8 cellular contexts compared by ENCODE assay signal in the genomic region with DNA sequence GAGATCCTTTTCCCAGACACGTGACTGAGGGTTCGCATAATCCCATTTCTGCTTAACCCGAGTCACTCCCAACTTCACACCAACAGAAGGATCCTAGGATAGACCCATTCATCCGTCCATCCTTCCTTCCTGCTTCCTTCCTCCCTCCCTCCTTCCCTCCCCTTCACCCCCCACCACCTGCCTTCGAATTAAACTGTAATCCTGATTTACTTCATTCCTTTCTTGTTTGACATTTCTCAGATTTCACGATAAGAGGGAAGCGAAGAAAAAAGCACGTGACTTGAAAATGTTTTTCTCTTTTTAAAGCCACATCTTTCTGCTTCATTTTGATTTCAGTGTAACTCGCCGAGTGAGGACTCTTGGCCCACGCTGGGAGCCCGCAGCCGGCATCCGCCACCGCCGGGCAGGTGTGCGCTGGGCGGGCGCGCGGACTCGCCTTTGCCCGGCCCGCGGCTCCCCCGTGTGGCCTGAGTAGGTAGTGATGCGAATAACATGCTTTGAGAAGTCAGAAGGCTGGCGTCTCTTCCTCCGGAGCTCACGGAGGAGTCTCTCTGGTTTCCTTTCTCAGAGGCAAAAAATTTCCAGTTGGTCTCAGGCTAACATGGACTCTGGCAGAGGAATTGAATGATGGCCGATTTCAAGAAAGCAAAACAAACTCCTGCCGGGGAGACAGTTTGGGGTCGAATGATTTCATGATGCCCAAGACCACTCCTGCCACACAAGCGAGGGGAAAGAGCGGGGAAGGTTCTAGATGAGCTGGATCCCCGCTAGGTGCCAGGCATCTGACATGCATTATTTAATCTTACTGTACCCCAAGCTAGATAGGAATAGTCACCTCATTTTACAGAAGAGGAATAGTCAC.
DNase-seq lines count a peak whose midpoint lies in the region; ATAC-seq and TF ChIP-seq lines count a peak whose summit lies in the region.

No MANE protein-coding gene starts in this region.

- peak overlapping the region; percentile 68 for H3K4me3 Mint-ChIP-seq in GM23338
- H3K4me3 Mint-ChIP-seq in activated naive CD8-positive, alpha-beta T cell treated with anti-CD3 and anti-CD28 coated beads for 36 hours, result peak overlapping the region; percentile 52

- peaks cover 9% of the 10 kb centered on the region; the same call in 2 of the 3 replicates for H3K4me1 Mint-ChIP-seq in GM23338
- peaks cover 25% of the 10 kb centered on the region for H3K4me1 Mint-ChIP-seq in activated naive CD8-positive, alpha-beta T cell treated with anti-CD3 and anti-CD28 coated beads for 36 hours

- 0 out of 2 replicates have a peak overlapping the region, but pooled peaks have one; percentile 19 for H3K9ac ChIP-seq in SU-DHL-6 (ENCODE audit: low read length)

- H3F3A ChIP-seq in GM23338 (replicated peaks; ENCODE audit: low read depth) (no peaks in the 10 kb centered on the region), SU-DHL-6 (ENCODE audit: insufficient read depth) (no peaks in the 10 kb centered on the region)

- peak overlapping the region; percentile 9; the same call in 1 of the 2 replicates for H2AFZ ChIP-seq in GM23338
- H2AFZ ChIP-seq in SU-DHL-6 (ENCODE audit: low read depth, low read length, severe bottlenecking), result no peak overlapping the region

- H3K4me2 ChIP-seq in GM23338, result peak overlapping the region; percentile 75
- H3K4me2 ChIP-seq in SU-DHL-6 (ENCODE audit: low read depth, low read length, poor library complexity, severe bottlenecking), result peak overlapping the region; percentile 30

- H3K27ac ChIP-seq in GM23338 (ENCODE audit: low read depth) (no peak overlapping the region), SU-DHL-6 (ENCODE audit: low read depth, low read length) (no peak overlapping the region)

- TF ChIP-seq CTCF in GM23338 (conservative IDR thresholded peaks at IDR 0.05; ENCODE audit: low read depth in 2 of 2), result peak; percentile 77 to 90
- peak; percentile 89 for TF ChIP-seq CTCF in LNCAP (IDR thresholded peaks at IDR 0.05)
- TF ChIP-seq CTCF in SU-DHL-6 (IDR thresholded peaks at IDR 0.05; ENCODE audit: insufficient read depth, low read length, poor library complexity, severe bottlenecking), result peak; percentile 61

- H4K20me1 ChIP-seq in GM23338 (replicated peaks; ENCODE audit: insufficient read depth) (no peaks in the 10 kb centered on the region; the same call in 1 of the 2 replicates), SU-DHL-6 (ENCODE audit: low read depth, low read length) (no peaks in the 10 kb centered on the region; the same call in 1 of the 2 replicates)

- peak overlapping the region; percentile 49 for H3K4me3 ChIP-seq in GM23338
- no peak overlapping the region for H3K4me3 ChIP-seq in SU-DHL-6 (ENCODE audit: insufficient read depth, low read length, poor library complexity, severe bottlenecking)

- H3K9me2 ChIP-seq in GM23338 (ENCODE audit: insufficient read depth), result no peaks in the 10 kb centered on the region
- H3K9me2 ChIP-seq in SU-DHL-6 (replicated peaks; ENCODE audit: insufficient read depth, low read length), result no peaks in the 10 kb centered on the region

- peaks cover 2% of the 10 kb centered on the region for H3K27me3 Mint-ChIP-seq in GM23338 (ENCODE audit: insufficient read depth, low read depth, poor library complexity)
- peaks cover 3% of the 10 kb centered on the region for H3K27me3 Mint-ChIP-seq in activated naive CD8-positive, alpha-beta T cell treated with anti-CD3 and anti-CD28 coated beads for 36 hours

- no peak overlapping the region; the same call in 1 of the 2 replicates for H3K27ac Mint-ChIP-seq in GM23338
- no peak overlapping the region for H3K27ac Mint-ChIP-seq in activated naive CD8-positive, alpha-beta T cell treated with anti-CD3 and anti-CD28 coated beads for 36 hours

- DNase-seq in GM04504 (ENCODE audit: low read depth), result peak; percentile 24
- DNase-seq in GM23338 (ENCODE audit: low spot score), result peak; percentile 91
- peak; percentile 80 for DNase-seq in activated naive CD8-positive, alpha-beta T cell treated with anti-CD3 and anti-CD28 coated beads for 36 hours
- DNase-seq in cardiac septum (ENCODE audit: low spot score), result peak; percentile 90
- DNase-seq in posterior vena cava (ENCODE audit: low spot score), result peak; percentile 92
- DNase-seq in ureter (ENCODE audit: low spot score), result peak; percentile 91

- H3K27me3 ChIP-seq in GM23338 (ENCODE audit: insufficient read depth), result no peaks in the 10 kb centered on the region; the same call in 1 of the 2 replicates
- H3K27me3 ChIP-seq in SU-DHL-6 (ENCODE audit: low read length), result no peaks in the 10 kb centered on the region

- H3K9me3 ChIP-seq in SU-DHL-6 (ENCODE audit: insufficient read depth, low read length), result no peaks in the 10 kb centered on the region

- no peaks in the 10 kb centered on the region for H3K36me3 Mint-ChIP-seq in GM23338 (ENCODE audit: low read depth)
- peaks cover 19% of the 10 kb centered on the region for H3K36me3 Mint-ChIP-seq in activated naive CD8-positive, alpha-beta T cell treated with anti-CD3 and anti-CD28 coated beads for 36 hours

- H3K79me2 ChIP-seq in GM23338 (replicated peaks; ENCODE audit: insufficient read depth) (no peaks in the 10 kb centered on the region), SU-DHL-6 (ENCODE audit: insufficient read depth, low read length) (no peaks in the 10 kb centered on the region)

- H3K9me3 Mint-ChIP-seq in GM23338, result no peaks in the 10 kb centered on the region
- peaks cover 7% of the 10 kb centered on the region for H3K9me3 Mint-ChIP-seq in activated naive CD8-positive, alpha-beta T cell treated with anti-CD3 and anti-CD28 coated beads for 36 hours

- H3K36me3 ChIP-seq in GM23338 (ENCODE audit: insufficient read depth) (no peaks in the 10 kb centered on the region), SU-DHL-6 (ENCODE audit: low read length) (no peaks in the 10 kb centered on the region)

- H3K4me1 ChIP-seq in GM23338 (ENCODE audit: insufficient read depth), result no peaks in the 10 kb centered on the region

- ATAC-seq in GM23338, result peak; percentile 97

- intact Hi-C loops in cardiac septum (cut with DNase I) (loop anchor here (1.0 to 5.0 kb wide), 3 partner anchors 119 to 637 kb away; partner anchors contain the start of gene SLC12A2), posterior vena cava (cut with DNase I) (loop anchor here (1.0 to 10.0 kb wide), 2 partner anchors 17 to 636 kb away; no protein-coding TSS in a partner anchor)

TF ChIP-seq in GM23338, 12 proteins besides CTCF, POLR2A, EP300 and RAD21:
- TF ChIP-seq JUNB (IDR thresholded peaks at IDR 0.05; ENCODE audit: unreplicated experiment) (no peak), CREB1 (CRISPR knock-in tag; IDR thresholded peaks at IDR 0.05; ENCODE audit: low read depth) (peak; percentile 25; the same call in 1 of the 2 replicates)

Comparison
In these comparisons a context has a peak if more than half of its experiments do, and no peak if none do; other contexts are left out.
1. DNase-seq: peak in every context shown above with its lines; median percentile 92 in posterior vena cava; 91 in GM23338; 91 in ureter; 90 in cardiac septum; 80 in activated naive CD8-positive, alpha-beta T cell treated with anti-CD3 and anti-CD28 coated beads for 36 hours; 24 in GM04504.